In genomic region chr1:156444407-156445001, GRCh38 we compare ENCODE assay signal across 9 cellular contexts. TPM values are rescaled to one million over a fixed set of nuclear protein-coding genes. Genes with fewer than 3 reads are reported as not detected.
DNase-seq lines count a peak whose midpoint lies in the region; ATAC-seq, FAIRE-seq and TF ChIP-seq lines count a peak whose summit lies in the region.
"Had no signal": no experiment of that assay in that cellular context is flagged by ENCODE, and none has a peak within 500 bp of the region (broad histone marks: within the 10 kb centered on the region; RNA-seq: fewer than 3 reads in every experiment).

No MANE protein-coding gene starts in this region.

- peaks cover 17% of the 10 kb centered on the region for H3K4me1 Mint-ChIP-seq in stimulated activated effector memory CD8-positive, alpha-beta T cell treated with anti-CD3 and anti-CD28 coated beads, Interleukin-12 subunit alpha, Interleukin-12 subunit beta, amount 100 ng/mL, for 72 hours

- TF ChIP-seq CTCF in BE2C (IDR thresholded peaks at IDR 0.05; ENCODE audit: low read depth, low read length) (peak; percentile 76), GM12872 (IDR thresholded peaks at IDR 0.05; ENCODE audit: insufficient read depth, low read depth, low read length) (peak; percentile 52), Peyer's patch (IDR thresholded peaks at IDR 0.05) (peak in 4 of 6 experiments; percentile 8 to 46 (median 38)), dorsolateral prefrontal cortex (IDR thresholded peaks at IDR 0.05 in 54 of 56, conservative IDR thresholded peaks at IDR 0.05 in 2 of 56; ENCODE audit: low read depth in 1 of 56, partially characterized antibody in 56 of 56) (peak in 55 of 56 donors; percentile 43 to 81 (median 60))

- peak; percentile 53 for ATAC-seq in stimulated activated effector memory CD8-positive, alpha-beta T cell treated with anti-CD3 and anti-CD28 coated beads, Interleukin-12 subunit alpha, Interleukin-12 subunit beta, amount 100 ng/mL, for 72 hours
- ATAC-seq in HG03342 (IDR thresholded peaks at IDR 0.05; ENCODE audit: unreplicated experiment) (no peak), GM18868 (IDR thresholded peaks at IDR 0.05; ENCODE audit: unreplicated experiment) (no peak)

- no peak for TF ChIP-seq POLR2A in Peyer's patch (IDR thresholded peaks at IDR 0.05)
- TF ChIP-seq POLR2A in H54 (IDR thresholded peaks at IDR 0.05; ENCODE audit: low read depth, low read length): no peak

- H3K9me3 ChIP-seq in BE2C (no peaks in the 10 kb centered on the region), Peyer's patch (no peaks in the 10 kb centered on the region)

- H3K4me3 Mint-ChIP-seq in stimulated activated effector memory CD8-positive, alpha-beta T cell treated with anti-CD3 and anti-CD28 coated beads, Interleukin-12 subunit alpha, Interleukin-12 subunit beta, amount 100 ng/mL, for 72 hours: no peak overlapping the region

- no peak overlapping the region for H3K27ac Mint-ChIP-seq in stimulated activated effector memory CD8-positive, alpha-beta T cell treated with anti-CD3 and anti-CD28 coated beads, Interleukin-12 subunit alpha, Interleukin-12 subunit beta, amount 100 ng/mL, for 72 hours

- FAIRE-seq in H54 (lab: Jason Lieb, UNC): no peak

- intact Hi-C loops in dorsolateral prefrontal cortex (cut with DNase I): loop anchor here (1.0 to 10.0 kb wide), 3 partner anchors 32 to 300 kb away; no protein-coding TSS in a partner anchor

- peaks cover 7% of the 10 kb centered on the region for H3K36me3 Mint-ChIP-seq in stimulated activated effector memory CD8-positive, alpha-beta T cell treated with anti-CD3 and anti-CD28 coated beads, Interleukin-12 subunit alpha, Interleukin-12 subunit beta, amount 100 ng/mL, for 72 hours

- no peaks in the 10 kb centered on the region for H3K36me3 ChIP-seq in BE2C
- no peaks in the 10 kb centered on the region for H3K36me3 ChIP-seq in Peyer's patch

- H3K9me3 Mint-ChIP-seq in stimulated activated effector memory CD8-positive, alpha-beta T cell treated with anti-CD3 and anti-CD28 coated beads, Interleukin-12 subunit alpha, Interleukin-12 subunit beta, amount 100 ng/mL, for 72 hours: no peaks in the 10 kb centered on the region

- H3K27me3 ChIP-seq in BE2C (peaks cover 17% of the 10 kb centered on the region), Peyer's patch (peaks cover 0 to 24% of the 10 kb centered on the region in 2 donors), dorsolateral prefrontal cortex (peaks cover 0 to 23% (median 0%) of the 10 kb centered on the region in 45 donors)

- H3K4me1 ChIP-seq in BE2C (no peaks in the 10 kb centered on the region), Peyer's patch (peaks cover 0 to 5% (median 0%) of the 10 kb centered on the region in 4 donors)

- DNase-seq in BE2C: peak; percentile 70
- no peak for DNase-seq in Peyer's patch
- DNase-seq in dorsolateral prefrontal cortex: peak in 1 of 10 donors; percentile 32
- DNase-seq in stimulated activated effector memory CD8-positive, alpha-beta T cell treated with anti-CD3 and anti-CD28 coated beads, Interleukin-12 subunit alpha, Interleukin-12 subunit beta, amount 100 ng/mL, for 72 hours (ENCODE audit: low spot score in 2 of 2): no peak
- no peak for DNase-seq in H54 (ENCODE audit: insufficient read length, low spot score)

- H3K4me3 ChIP-seq in BE2C (ENCODE audit: low read depth, low read length) (no peak overlapping the region), Peyer's patch (no peak overlapping the region), dorsolateral prefrontal cortex (no peak overlapping the region)

- H3K27ac ChIP-seq in Peyer's patch (no peak overlapping the region), dorsolateral prefrontal cortex (no peak overlapping the region)
- H3K27ac ChIP-seq: epithelial cell of prostate had no signal

RNA-seq across cellular contexts. Expression of gene MEF2D, which starts 56.1 kb away (rescaled TPM):
- 55.3 TPM for polyA plus RNA-seq in BE2C (2012; ENCODE audit: insufficient read depth, insufficient read length, low read depth)
- total RNA-seq in Peyer's patch (10 to 100 TPM; 46.8 to 97.4 (median 64.1) TPM), dorsolateral prefrontal cortex (100 to 1,000 TPM in 40 of 120 experiments, 10 to 100 TPM in 80; 63.8 to 123 (median 93.8) TPM)
